ENCODE assay signal across 1 cellular context in the genomic region with DNA sequence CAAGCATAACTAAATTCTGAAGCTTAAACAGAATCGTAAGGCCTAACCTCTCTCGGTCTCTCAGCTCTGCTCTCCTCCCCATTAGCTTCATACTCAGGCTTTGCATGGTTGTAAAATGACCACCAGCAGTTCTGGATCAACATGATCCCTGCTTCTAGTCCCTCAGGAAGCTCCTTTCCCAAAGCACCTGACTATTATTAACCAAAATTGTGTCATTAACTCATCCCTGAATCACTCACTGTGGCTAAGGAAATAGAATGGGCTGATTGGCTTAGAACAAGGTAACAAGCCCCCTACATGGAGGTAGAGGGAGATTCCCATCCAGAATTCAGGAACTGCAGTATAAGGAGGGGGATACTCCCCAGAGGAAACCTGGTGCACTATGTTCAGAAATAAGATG.
TF ChIP-seq lines count a peak whose summit lies in the region.

No MANE protein-coding gene starts in this region.

TF ChIP-seq in K562, 482 proteins besides CTCF, POLR2A, EP300 and RAD21 (continued from another document):
- TF ChIP-seq PKNOX1 (IDR thresholded peaks at IDR 0.05) (no peak), SMAD4 (CRISPR knock-in tag; conservative IDR thresholded peaks at IDR 0.05) (no peak), ZNF436 (CRISPR knock-in tag; IDR thresholded peaks at IDR 0.05) (no peak), MAZ (CRISPR knock-in tag; conservative IDR thresholded peaks at IDR 0.05 in 1 of 2, IDR thresholded peaks at IDR 0.05 in 1 of 2) (no peak), ZNF644 (tag; IDR thresholded peaks at IDR 0.05; ENCODE audit: low read depth) (no peak), OTX1 (CRISPR knock-in tag; IDR thresholded peaks at IDR 0.05) (no peak), ZNF165 (CRISPR knock-in tag; IDR thresholded peaks at IDR 0.05; ENCODE audit: borderline replicate concordance) (no peak), TCF3 (CRISPR knock-in tag; IDR thresholded peaks at IDR 0.05) (no peak)
- TF ChIP-seq, protein P1, sequence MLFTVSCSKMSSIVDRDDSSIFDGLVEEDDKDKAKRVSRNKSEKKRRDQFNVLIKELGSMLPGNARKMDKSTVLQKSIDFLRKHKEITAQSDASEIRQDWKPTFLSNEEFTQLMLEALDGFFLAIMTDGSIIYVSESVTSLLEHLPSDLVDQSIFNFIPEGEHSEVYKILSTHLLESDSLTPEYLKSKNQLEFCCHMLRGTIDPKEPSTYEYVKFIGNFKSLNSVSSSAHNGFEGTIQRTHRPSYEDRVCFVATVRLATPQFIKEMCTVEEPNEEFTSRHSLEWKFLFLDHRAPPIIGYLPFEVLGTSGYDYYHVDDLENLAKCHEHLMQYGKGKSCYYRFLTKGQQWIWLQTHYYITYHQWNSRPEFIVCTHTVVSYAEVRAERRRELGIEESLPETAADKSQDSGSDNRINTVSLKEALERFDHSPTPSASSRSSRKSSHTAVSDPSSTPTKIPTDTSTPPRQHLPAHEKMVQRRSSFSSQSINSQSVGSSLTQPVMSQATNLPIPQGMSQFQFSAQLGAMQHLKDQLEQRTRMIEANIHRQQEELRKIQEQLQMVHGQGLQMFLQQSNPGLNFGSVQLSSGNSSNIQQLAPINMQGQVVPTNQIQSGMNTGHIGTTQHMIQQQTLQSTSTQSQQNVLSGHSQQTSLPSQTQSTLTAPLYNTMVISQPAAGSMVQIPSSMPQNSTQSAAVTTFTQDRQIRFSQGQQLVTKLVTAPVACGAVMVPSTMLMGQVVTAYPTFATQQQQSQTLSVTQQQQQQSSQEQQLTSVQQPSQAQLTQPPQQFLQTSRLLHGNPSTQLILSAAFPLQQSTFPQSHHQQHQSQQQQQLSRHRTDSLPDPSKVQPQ (CRISPR knock-in tag; IDR thresholded peaks at IDR 0.05; ENCODE audit: borderline replicate concordance) = no peak
- TF ChIP-seq, protein P2, sequence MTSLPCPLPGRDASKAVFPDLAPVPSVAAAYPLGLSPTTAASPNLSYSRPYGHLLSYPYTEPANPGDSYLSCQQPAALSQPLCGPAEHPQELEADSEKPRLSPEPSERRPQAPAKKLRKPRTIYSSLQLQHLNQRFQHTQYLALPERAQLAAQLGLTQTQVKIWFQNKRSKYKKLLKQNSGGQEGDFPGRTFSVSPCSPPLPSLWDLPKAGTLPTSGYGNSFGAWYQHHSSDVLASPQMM (CRISPR knock-in tag; IDR thresholded peaks at IDR 0.05) = no peak
